ENCODE assay signal across 15 cellular contexts in the genomic region with DNA sequence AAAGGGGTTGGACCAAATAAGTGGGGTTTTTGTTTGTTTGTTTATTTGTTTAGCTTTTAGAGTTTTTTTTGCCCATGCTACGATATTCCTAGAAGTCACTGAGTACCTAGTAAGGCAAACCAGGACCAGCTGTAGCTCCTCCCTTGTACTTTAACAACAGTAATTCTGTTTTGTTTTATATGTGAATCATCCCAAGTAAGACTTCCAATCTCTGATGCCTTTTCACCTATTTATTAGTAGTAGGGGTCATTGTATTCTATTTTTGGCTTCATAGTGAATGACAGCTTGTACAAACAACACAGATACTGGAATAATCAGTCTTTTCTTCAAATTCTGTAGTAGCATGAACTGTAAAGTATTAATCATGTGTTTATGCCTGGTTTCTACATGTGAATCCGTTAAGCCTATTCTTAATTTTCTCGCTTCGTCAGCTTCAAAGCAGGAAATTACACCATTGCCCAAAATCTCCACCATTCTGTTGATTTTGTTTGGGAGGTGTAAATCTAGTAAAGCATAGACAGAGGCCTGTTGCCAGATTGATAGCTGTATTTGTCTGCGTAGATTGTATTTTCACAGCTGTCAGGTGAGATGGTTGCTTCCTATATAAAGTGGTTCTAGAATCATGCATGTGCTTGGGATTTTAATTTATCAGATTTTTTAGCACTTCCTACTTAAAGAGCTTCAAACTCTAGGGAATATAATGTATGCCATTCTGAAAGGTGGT.
"Had no signal": no experiment of that assay in that cellular context is flagged by ENCODE, and none has a peak within 500 bp of the region (broad histone marks: within the 10 kb centered on the region; RNA-seq: fewer than 3 reads in every experiment).

No MANE protein-coding gene starts in this region.

- H3K4me3 Mint-ChIP-seq: activated T-helper 17 cell treated with anti-CD3 and anti-CD28 coated beads, Interleukin-2, amount 50 U/mL, for 72 hours; naive thymus-derived CD4-positive, alpha-beta T cell; stimulated activated memory B cell treated with anti-CD40 and anti-IgM and Interleukin-4, amounts not matched to agents 10 μg/mL and 1 μg/mL and 100 μg/mL, for 72 hours had no signal

- ATAC-seq: activated CD4-positive, CD25-positive, alpha-beta regulatory T cell treated with anti-CD3 and anti-CD28 coated beads, Interleukin-2, amount 50 U/mL, for 24 hours; activated T-helper 17 cell treated with anti-CD3 and anti-CD28 coated beads, Interleukin-2, amount 50 U/mL, for 72 hours; left lobe of liver; naive thymus-derived CD4-positive, alpha-beta T cell; stimulated activated memory B cell treated with anti-CD40 and anti-IgM and Interleukin-4, amounts not matched to agents 10 μg/mL and 1 μg/mL and 100 μg/mL, for 72 hours had no signal

- H3K27ac ChIP-seq: cardiac muscle cell, esophagus muscularis mucosa, hepatocyte, parathyroid adenoma had no signal

- DNase-seq: activated CD4-positive, alpha-beta T cell treated with anti-CD3 and anti-CD28 coated beads, Interleukin-2, amount 50 U/mL, for 1 hour; activated CD8-positive, alpha-beta memory T cell treated with anti-CD3 and anti-CD28 coated beads for 24 hours; activated naive CD4-positive, alpha-beta T cell treated with anti-CD3 and anti-CD28 coated beads, Interleukin-2, amount 50 U/mL, for 16 hours; naive thymus-derived CD4-positive, alpha-beta T cell; retina; stimulated activated CD4-positive, alpha-beta T cell treated with anti-CD3 and anti-CD28 coated beads, Interleukin-2, amount 100 ng/mL, for 48 hours; T1000 had no signal

- H3K36me3 Mint-ChIP-seq: stimulated activated memory B cell treated with anti-CD40 and anti-IgM and Interleukin-4, amounts not matched to agents 10 μg/mL and 1 μg/mL and 100 μg/mL, for 72 hours had no signal

- H3K9me3 ChIP-seq: esophagus muscularis mucosa had no signal

- H3K27me3 Mint-ChIP-seq: activated T-helper 17 cell treated with anti-CD3 and anti-CD28 coated beads, Interleukin-2, amount 50 U/mL, for 72 hours; naive thymus-derived CD4-positive, alpha-beta T cell; stimulated activated memory B cell treated with anti-CD40 and anti-IgM and Interleukin-4, amounts not matched to agents 10 μg/mL and 1 μg/mL and 100 μg/mL, for 72 hours had no signal

- H3K36me3 ChIP-seq: cardiac muscle cell, esophagus muscularis mucosa had no signal

- H2AFZ ChIP-seq: hepatocyte, parathyroid adenoma had no signal

- H3K4me1 Mint-ChIP-seq: activated T-helper 17 cell treated with anti-CD3 and anti-CD28 coated beads, Interleukin-2, amount 50 U/mL, for 72 hours; naive thymus-derived CD4-positive, alpha-beta T cell; stimulated activated memory B cell treated with anti-CD40 and anti-IgM and Interleukin-4, amounts not matched to agents 10 μg/mL and 1 μg/mL and 100 μg/mL, for 72 hours had no signal

- H3K27me3 ChIP-seq: cardiac muscle cell, esophagus muscularis mucosa, hepatocyte had no signal

- H3K9ac ChIP-seq: parathyroid adenoma had no signal

- H3K27ac Mint-ChIP-seq: activated T-helper 17 cell treated with anti-CD3 and anti-CD28 coated beads, Interleukin-2, amount 50 U/mL, for 72 hours; naive thymus-derived CD4-positive, alpha-beta T cell; stimulated activated memory B cell treated with anti-CD40 and anti-IgM and Interleukin-4, amounts not matched to agents 10 μg/mL and 1 μg/mL and 100 μg/mL, for 72 hours had no signal

- H3K9me3 Mint-ChIP-seq: stimulated activated memory B cell treated with anti-CD40 and anti-IgM and Interleukin-4, amounts not matched to agents 10 μg/mL and 1 μg/mL and 100 μg/mL, for 72 hours had no signal

- H3K4me3 ChIP-seq: cardiac muscle cell, esophagus muscularis mucosa, hepatocyte had no signal

- H3K4me2 ChIP-seq: hepatocyte had no signal
